In the genomic region with DNA sequence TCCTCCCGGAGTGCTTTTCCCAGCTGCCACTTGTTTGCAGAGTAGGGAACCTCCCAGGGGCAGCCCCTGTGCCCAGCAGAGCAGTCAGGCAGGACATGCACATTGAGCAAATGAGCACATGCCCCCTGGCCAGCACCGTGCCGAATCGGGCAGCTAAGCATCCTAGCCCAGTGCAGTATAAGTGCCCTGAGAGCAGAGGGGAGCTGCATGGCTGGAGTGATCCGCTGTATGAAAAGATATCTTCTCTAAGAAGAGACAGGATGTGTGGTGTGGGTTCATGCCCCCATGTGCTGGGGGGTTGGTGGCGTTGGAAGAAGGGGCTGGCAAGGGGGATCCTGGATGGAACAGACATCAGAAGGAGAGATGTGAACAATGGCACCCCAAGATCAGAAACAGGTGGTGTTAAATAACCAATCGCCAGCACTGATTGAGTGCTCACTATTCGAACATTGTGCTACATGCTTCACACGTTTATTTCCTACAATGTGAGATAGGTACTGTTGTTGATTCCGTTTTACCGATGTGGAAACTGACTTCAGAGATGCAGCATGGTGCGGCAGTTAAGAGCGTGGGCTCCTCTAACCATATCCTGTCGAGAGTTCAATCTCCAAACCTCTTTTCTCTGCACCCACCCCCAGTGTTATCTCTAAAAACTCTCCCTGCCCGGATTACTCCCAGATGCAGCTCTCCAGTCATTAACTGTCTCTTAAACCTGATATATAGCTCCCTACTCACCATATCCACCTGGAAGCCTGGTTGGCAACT, we compare ENCODE assay signal across 8 cellular contexts. TPM values are rescaled to one million over a fixed set of nuclear protein-coding genes. Genes with fewer than 3 reads are reported as not detected.
DNase-seq lines count a peak whose midpoint lies in the region; ATAC-seq and TF ChIP-seq lines count a peak whose summit lies in the region.

No MANE protein-coding gene starts in this region.

- H3K36me3 Mint-ChIP-seq in CD4-positive, alpha-beta T cell (ENCODE audit: low read depth): peaks cover 52% of the 10 kb centered on the region

- TF ChIP-seq CTCF in CD4-positive, alpha-beta T cell (IDR thresholded peaks at IDR 0.05): no peak
- no peak for TF ChIP-seq CTCF in OCI-LY1 (IDR thresholded peaks at IDR 0.05; ENCODE audit: low read length)

- peak overlapping the region; percentile 60 for H2BK15ac ChIP-seq in neuronal stem cell (ENCODE audit: low read length)

- ATAC-seq in CD4-positive, alpha-beta T cell (ENCODE audit: poor library complexity): peak; percentile 52
- ATAC-seq in GM21390 (IDR thresholded peaks at IDR 0.05; ENCODE audit: unreplicated experiment): no peak

- H2AFZ ChIP-seq in OCI-LY1 (ENCODE audit: low read length) (no peak overlapping the region), neuronal stem cell (ENCODE audit: low read length) (peak overlapping the region; percentile 86)

- H3K4me2 ChIP-seq in OCI-LY1 (ENCODE audit: low read length) (peak overlapping the region; percentile 99), neuronal stem cell (ENCODE audit: insufficient read depth, low read length, poor library complexity, severe bottlenecking) (no peak overlapping the region)

- peak overlapping the region; percentile 56 for H3K4me3 ChIP-seq in OCI-LY1 (ENCODE audit: low read depth, low read length, poor library complexity, severe bottlenecking)
- peak overlapping the region in 1 of 2 donors; percentile 57 for H3K4me3 ChIP-seq in neuronal stem cell (ENCODE audit: low read length in 2 of 2)

- H3K18ac ChIP-seq in neuronal stem cell (ENCODE audit: low read length): peak overlapping the region; percentile 15

- H4K8ac ChIP-seq in neuronal stem cell (ENCODE audit: low read depth, low read length): peak overlapping the region; percentile 19

- H4K91ac ChIP-seq in neuronal stem cell (ENCODE audit: low read depth, low read length, poor library complexity): no peak overlapping the region

- H3K9ac ChIP-seq in OCI-LY1 (ENCODE audit: low read length) (peak overlapping the region; percentile 88), neuronal stem cell (ENCODE audit: low read depth, low read length, poor library complexity) (peak overlapping the region; percentile 25)

- no peak overlapping the region for H2BK12ac ChIP-seq in neuronal stem cell (ENCODE audit: low read length)

- H3K4me1 Mint-ChIP-seq in CD4-positive, alpha-beta T cell (ENCODE audit: low read depth): peaks cover 64% of the 10 kb centered on the region

- no peaks in the 10 kb centered on the region for H3K27me3 ChIP-seq in CD4-positive, alpha-beta T cell (ENCODE audit: control insufficient read depth, insufficient read depth, low read length)
- H3K27me3 ChIP-seq in OCI-LY1 (ENCODE audit: insufficient read depth, low read length) (no peaks in the 10 kb centered on the region), neuronal stem cell (ENCODE audit: control insufficient read depth in 3 of 3, insufficient read depth in 3 of 3, low read depth in 1 of 3, low read length in 3 of 3) (no peaks in the 10 kb centered on the region)

- no peaks in the 10 kb centered on the region for H3K9me3 ChIP-seq in CD4-positive, alpha-beta T cell (ENCODE audit: control insufficient read depth, low read length)
- no peaks in the 10 kb centered on the region for H3K9me3 ChIP-seq in OCI-LY1 (ENCODE audit: low read length)
- peaks cover 0 to 3% of the 10 kb centered on the region in 2 donors for H3K9me3 ChIP-seq in neuronal stem cell (replicated peaks in 1 of 2; ENCODE audit: control insufficient read depth in 2 of 2, insufficient read depth in 1 of 2, low read depth in 1 of 2, low read length in 2 of 2)

- H3K9me2 ChIP-seq in OCI-LY1 (ENCODE audit: low read depth, low read length): no peaks in the 10 kb centered on the region

- H3K4me1 ChIP-seq in OCI-LY1 (ENCODE audit: insufficient read depth, low read length, severe bottlenecking): peaks cover 47% of the 10 kb centered on the region
- peaks cover 4 to 7% of the 10 kb centered on the region in 2 donors for H3K4me1 ChIP-seq in neuronal stem cell (ENCODE audit: control insufficient read depth in 2 of 2, insufficient read depth in 1 of 2, low read depth in 1 of 2, low read length in 2 of 2)

- H4K20me1 ChIP-seq in OCI-LY1 (ENCODE audit: insufficient read depth, low read length): no peaks in the 10 kb centered on the region

- no CpG with 5 or more reads among the region's 15 CpGs for WGBS in neuronal stem cell (ENCODE audit: extremely low coverage in 2 of 2, insufficient read length in 2 of 2, insufficient replicate concordance in 1 of 2), 2 donors

- DNase-seq in CD4-positive, alpha-beta T cell: peak in 4 of 10 experiments; percentile 34 to 57 (median 48)
- DNase-seq in caudate nucleus (lab: John Stamatoyannopoulos, UW) (no peak), neuronal stem cell (ENCODE audit: low spot score) (no peak), AML-193 (lab: John Stamatoyannopoulos, UW) (no peak), DMS153 treated with DMSO at 0.1 percent for 48 hours (lab: John Stamatoyannopoulos, UW; ENCODE audit: unreplicated experiment) (no peak), NCI-H1436 (lab: John Stamatoyannopoulos, UW) (no peak)

- H3F3A ChIP-seq in OCI-LY1 (ENCODE audit: insufficient read depth, low read length): 0 out of 2 replicates have a peak, but pooled peaks cover 2% of the 10 kb centered on the region

- peak overlapping the region; percentile 91 for H3K4me3 Mint-ChIP-seq in CD4-positive, alpha-beta T cell

- no peaks in the 10 kb centered on the region for H3K27me3 Mint-ChIP-seq in CD4-positive, alpha-beta T cell

- H3K9me3 Mint-ChIP-seq in CD4-positive, alpha-beta T cell: no peaks in the 10 kb centered on the region

- peak overlapping the region; percentile 25 for H3K14ac ChIP-seq in neuronal stem cell (ENCODE audit: low read length)

- POLR2A ChIA-PET in CD4-positive, alpha-beta T cell (lab: Charles Lee): interaction anchor here (0.6 to 5.5 kb wide), 26 partner anchors 9 to 213 kb away, joined by 3 to 110 read pairs (median 7); partner anchors contain the start of genes PITPNM1, POLD4, PPP1CA and PTPRCAP

- H3K36me3 ChIP-seq in OCI-LY1 (ENCODE audit: insufficient read depth, low read length) (peaks cover 12% of the 10 kb centered on the region; the same call in 1 of the 2 replicates), neuronal stem cell (replicated peaks in 1 of 2; ENCODE audit: control insufficient read depth in 2 of 2, insufficient read depth in 2 of 2, low read length in 2 of 2) (peaks cover 4 to 24% of the 10 kb centered on the region in 2 donors)

- H3K79me2 ChIP-seq in OCI-LY1 (ENCODE audit: insufficient read depth, low read length): no peaks in the 10 kb centered on the region

- H2AK5ac ChIP-seq in neuronal stem cell (ENCODE audit: low read depth, low read length): peak overlapping the region; percentile 83

- H3K27ac Mint-ChIP-seq in CD4-positive, alpha-beta T cell: peak overlapping the region; percentile 95

- H3K23ac ChIP-seq in neuronal stem cell (ENCODE audit: low read depth, low read length, poor library complexity): peak overlapping the region; percentile 27

- H3K4ac ChIP-seq in neuronal stem cell (ENCODE audit: low read length): no peak overlapping the region

- H3K79me1 ChIP-seq in neuronal stem cell (ENCODE audit: low read depth, low read length): peaks cover 7% of the 10 kb centered on the region

- peak overlapping the region; percentile 90 for H3K27ac ChIP-seq in CD4-positive, alpha-beta T cell (ENCODE audit: low read depth, low read length)
- H3K27ac ChIP-seq in OCI-LY1 (ENCODE audit: low read depth, low read length, poor library complexity, severe bottlenecking) (peak overlapping the region; percentile 91), caudate nucleus (ENCODE audit: low read depth, low read length) (peak overlapping the region; percentile 8), neuronal stem cell (replicated peaks; ENCODE audit: low read length) (no peak overlapping the region)

- intact Hi-C loops in CD4-positive, alpha-beta T cell (cut with DNase I, micrococcal nuclease): loop anchor here (1.0 to 10.0 kb wide), 6 partner anchors 15 to 199 kb away; partner anchors contain the start of genes ANKRD13D (in 1 of the 2), CARNS1 (in 1 of the 2), PTPRCAP (in 1 of the 2) and TMEM134 (in 1 of the 2)

- peak overlapping the region; percentile 49 for H2BK5ac ChIP-seq in neuronal stem cell (ENCODE audit: low read length)

- no peak overlapping the region for H2BK120ac ChIP-seq in neuronal stem cell (ENCODE audit: low read depth, low read length)

- CTCF ChIA-PET in CD4-positive, alpha-beta T cell (lab: Charles Lee): interaction anchor here (0.9 to 1.9 kb wide), 4 partner anchors 15 to 95 kb away, joined by 3 to 8 read pairs (median 3); partner anchors contain the start of genes PITPNM1, PPP1CA and TMEM134

RNA-seq across cellular contexts. Expression of gene AIP, which starts 1.3 kb away (rescaled TPM):
- total RNA-seq in CD4-positive, alpha-beta T cell: 100 to 1,000 TPM; 115 to 117 TPM
- 39.8 TPM for polyA plus RNA-seq in neuronal stem cell (2013, experiment 1 of 2)
- polyA plus RNA-seq in neuronal stem cell (2013, experiment 2 of 2): 38.5 TPM

RNA-seq across cellular contexts. Expression of gene TMEM134, which starts 15.0 kb away (rescaled TPM):
- total RNA-seq in CD4-positive, alpha-beta T cell: 10 to 100 TPM; 49.9 to 52.4 TPM
- polyA plus RNA-seq in neuronal stem cell (2013, experiment 1 of 2): 76.5 TPM
- 73.2 TPM for polyA plus RNA-seq in neuronal stem cell (2013, experiment 2 of 2)

RNA-seq across cellular contexts. Expression of gene PITPNM1, which starts 21.1 kb away (rescaled TPM):
- 10 to 100 TPM; 90.0 to 94.8 TPM for total RNA-seq in CD4-positive, alpha-beta T cell
- polyA plus RNA-seq in neuronal stem cell (2013, experiment 1 of 2): 54.3 TPM
- 53.2 TPM for polyA plus RNA-seq in neuronal stem cell (2013, experiment 2 of 2)

RNA-seq across cellular contexts. Expression of gene CDK2AP2, which starts 23.9 kb away (rescaled TPM):
- total RNA-seq in CD4-positive, alpha-beta T cell: 10 to 100 TPM; 19.5 to 22.0 TPM
- polyA plus RNA-seq in neuronal stem cell (2013, experiment 1 of 2): 32.9 TPM
- 30.1 TPM for polyA plus RNA-seq in neuronal stem cell (2013, experiment 2 of 2)

RNA-seq across cellular contexts. Expression of gene CABP4, which starts 28.9 kb away (rescaled TPM):
- 1 to 10 TPM; 7.5 to 8.5 TPM for total RNA-seq in CD4-positive, alpha-beta T cell
- polyA plus RNA-seq in neuronal stem cell (2013, experiment 1 of 2): 0.01 TPM
- 0.04 TPM for polyA plus RNA-seq in neuronal stem cell (2013, experiment 2 of 2)
